33 cellular contexts compared by ENCODE assay signal in the genomic region with DNA sequence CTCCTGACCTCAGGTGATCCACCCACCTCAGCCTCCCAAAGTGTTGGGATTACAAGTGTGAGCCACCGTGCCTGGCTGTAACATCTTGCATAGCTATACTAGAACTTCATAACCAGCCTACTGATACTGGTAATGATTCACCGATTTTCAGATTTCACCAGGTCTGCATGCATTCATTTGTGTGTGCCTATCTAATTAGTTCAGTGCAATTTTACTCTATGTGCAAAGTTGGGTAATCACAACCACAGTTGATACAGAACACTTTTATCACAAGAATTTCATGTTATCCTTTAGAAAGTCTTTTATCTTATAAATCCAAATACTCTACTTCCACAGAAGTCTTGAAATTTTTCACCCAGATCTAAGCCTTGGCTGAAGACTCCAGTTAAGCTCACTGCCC.
"Had no signal": no experiment of that assay in that cellular context is flagged by ENCODE, and none has a peak within 500 bp of the region (broad histone marks: within the 10 kb centered on the region; RNA-seq: fewer than 3 reads in every experiment).

No MANE protein-coding gene starts in this region.

- H3K27me3 Mint-ChIP-seq: activated B cell treated with CpG ODN at 0.5 μM for 24 hours; activated CD4-positive, alpha-beta memory T cell treated with anti-CD3 and anti-CD28 coated beads for 36 hours; activated CD4-positive, alpha-beta T cell treated with anti-CD3 and anti-CD28 coated beads, Interleukin-2, amount 10 ng/mL, durations not matched to agents 24 days and 14 days; activated CD8-positive, alpha-beta T cell treated with anti-CD3 and anti-CD28 coated beads for 36 hours; activated naive CD8-positive, alpha-beta T cell treated with anti-CD3 and anti-CD28 coated beads for 36 hours; activated T-helper 17 cell treated with anti-CD3 and anti-CD28 coated beads, Interleukin-2, amount 50 U/mL, for 72 hours had no signal

- H3K4me1 Mint-ChIP-seq: activated B cell treated with CpG ODN at 0.5 μM for 24 hours had no signal

- H3K27ac Mint-ChIP-seq: activated B cell treated with CpG ODN at 0.5 μM for 24 hours; activated CD4-positive, alpha-beta memory T cell treated with anti-CD3 and anti-CD28 coated beads for 36 hours; activated CD4-positive, alpha-beta T cell treated with anti-CD3 and anti-CD28 coated beads, Interleukin-2, amount 10 ng/mL, durations not matched to agents 24 days and 14 days; activated CD8-positive, alpha-beta T cell treated with anti-CD3 and anti-CD28 coated beads for 36 hours; activated naive CD4-positive, alpha-beta T cell treated with anti-CD3 and anti-CD28 coated beads for 36 hours; activated naive CD4-positive, alpha-beta T cell treated with anti-CD3 and anti-CD28 coated beads, Interleukin-2, amount 50 U/mL, for 72 hours; activated naive CD8-positive, alpha-beta T cell treated with anti-CD3 and anti-CD28 coated beads for 36 hours; activated T-cell treated with anti-CD3 and anti-CD28 coated beads, Interleukin-2, amount 50 U/mL, for 72 hours; activated T-helper 1 cell treated with anti-CD3 and anti-CD28 coated beads, Interleukin-12 subunit alpha, Interleukin-12 subunit beta, Interleukin-2, Interleukin-4 antibody, amounts not matched to agents 30 ng/mL and 10 ng/mL and 1 ng/mL, durations not matched to agents 14 hours and 24 hours and 36 hours; activated T-helper 17 cell treated with anti-CD3 and anti-CD28 coated beads, Interleukin-2, amount 50 U/mL, for 72 hours; T-helper 1 cell treated with Interleukin-12 subunit alpha and Interleukin-12 subunit beta and Interleukin-4 antibody, amounts not matched to agents 30 μg/mL and 1 μg/mL, for 36 hours; T-helper 2 cell treated with Interferon-gamma antibody and Interleukin-4, amounts not matched to agents 5 μg/mL and 100 μg/mL, for 36 hours had no signal

- H3K4me3 Mint-ChIP-seq: activated B cell treated with CpG ODN at 0.5 μM for 24 hours; activated CD4-positive, alpha-beta memory T cell treated with anti-CD3 and anti-CD28 coated beads for 36 hours; activated CD4-positive, alpha-beta T cell treated with anti-CD3 and anti-CD28 coated beads, Interleukin-2, amount 10 ng/mL, durations not matched to agents 24 days and 14 days; activated CD8-positive, alpha-beta T cell treated with anti-CD3 and anti-CD28 coated beads for 36 hours; activated naive CD4-positive, alpha-beta T cell treated with anti-CD3 and anti-CD28 coated beads for 36 hours; activated naive CD8-positive, alpha-beta T cell treated with anti-CD3 and anti-CD28 coated beads for 36 hours; activated T-cell treated with anti-CD3 and anti-CD28 coated beads, Interleukin-2, amount 50 U/mL, for 4 hours; activated T-cell treated with anti-CD3 and anti-CD28 coated beads, Interleukin-2, amount 50 U/mL, for 72 hours; activated T-helper 1 cell treated with anti-CD3 and anti-CD28 coated beads, Interleukin-12 subunit alpha, Interleukin-12 subunit beta, Interleukin-2, Interleukin-4 antibody, amounts not matched to agents 30 ng/mL and 10 ng/mL and 1 ng/mL, durations not matched to agents 14 hours and 24 hours and 36 hours; activated T-helper 17 cell treated with anti-CD3 and anti-CD28 coated beads, Interleukin-2, amount 50 U/mL, for 72 hours; T-helper 1 cell treated with Interleukin-12 subunit alpha and Interleukin-12 subunit beta and Interleukin-4 antibody, amounts not matched to agents 30 μg/mL and 1 μg/mL, for 36 hours; T-helper 2 cell treated with Interferon-gamma antibody and Interleukin-4, amounts not matched to agents 5 μg/mL and 100 μg/mL, for 36 hours had no signal

- ATAC-seq: activated CD8-positive, alpha-beta T cell treated with anti-CD3 and anti-CD28 coated beads for 36 hours; activated naive CD4-positive, alpha-beta T cell treated with anti-CD3 and anti-CD28 coated beads, Interleukin-2, amount 50 U/mL, for 72 hours; activated T-cell treated with anti-CD3 and anti-CD28 coated beads, Interleukin-2, amount 50 U/mL, for 4 hours; activated T-cell treated with anti-CD3 and anti-CD28 coated beads, Interleukin-2, amount 50 U/mL, for 72 hours; activated T-helper 17 cell treated with anti-CD3 and anti-CD28 coated beads, Interleukin-2, amount 50 U/mL, for 72 hours; body of pancreas had no signal

- H3K36me3 Mint-ChIP-seq: activated naive CD4-positive, alpha-beta T cell treated with anti-CD3 and anti-CD28 coated beads, Interleukin-2, amount 50 U/mL, for 72 hours; activated naive CD8-positive, alpha-beta T cell treated with anti-CD3 and anti-CD28 coated beads for 36 hours had no signal

- H3K9me3 Mint-ChIP-seq: activated B cell treated with CpG ODN at 0.5 μM for 24 hours; activated CD4-positive, alpha-beta memory T cell treated with anti-CD3 and anti-CD28 coated beads for 36 hours; activated CD4-positive, alpha-beta T cell treated with anti-CD3 and anti-CD28 coated beads, Interleukin-2, amount 10 ng/mL, durations not matched to agents 24 days and 14 days; activated CD8-positive, alpha-beta T cell treated with anti-CD3 and anti-CD28 coated beads for 36 hours; activated naive CD4-positive, alpha-beta T cell treated with anti-CD3 and anti-CD28 coated beads for 36 hours; activated naive CD4-positive, alpha-beta T cell treated with anti-CD3 and anti-CD28 coated beads, Interleukin-2, amount 50 U/mL, for 72 hours; activated naive CD8-positive, alpha-beta T cell treated with anti-CD3 and anti-CD28 coated beads for 36 hours; activated T-cell treated with anti-CD3 and anti-CD28 coated beads, Interleukin-2, amount 50 U/mL, for 4 hours; activated T-cell treated with anti-CD3 and anti-CD28 coated beads, Interleukin-2, amount 50 U/mL, for 72 hours; activated T-helper 1 cell treated with anti-CD3 and anti-CD28 coated beads, Interleukin-12 subunit alpha, Interleukin-12 subunit beta, Interleukin-2, Interleukin-4 antibody, amounts not matched to agents 30 ng/mL and 10 ng/mL and 1 ng/mL, durations not matched to agents 14 hours and 24 hours and 36 hours; activated T-helper 17 cell treated with anti-CD3 and anti-CD28 coated beads, Interleukin-2, amount 50 U/mL, for 72 hours; T-helper 1 cell treated with Interleukin-12 subunit alpha and Interleukin-12 subunit beta and Interleukin-4 antibody, amounts not matched to agents 30 μg/mL and 1 μg/mL, for 36 hours; T-helper 2 cell treated with Interferon-gamma antibody and Interleukin-4, amounts not matched to agents 5 μg/mL and 100 μg/mL, for 36 hours had no signal

- DNase-seq: activated B cell treated with CpG ODN at 0.5 μM for 24 hours; activated CD4-positive, alpha-beta memory T cell treated with anti-CD3 and anti-CD28 coated beads for 36 hours; activated CD4-positive, alpha-beta T cell treated with anti-CD3 and anti-CD28 coated beads for 4 hours; activated CD4-positive, alpha-beta T cell treated with anti-CD3 and anti-CD28 coated beads, Interleukin-2, amount 10 ng/mL, durations not matched to agents 24 days and 14 days; activated CD4-positive, alpha-beta T cell treated with anti-CD3 and anti-CD28 coated beads, Interleukin-2, amount 50 U/mL, for 1 hour; activated CD4-positive, alpha-beta T cell treated with anti-CD3 and anti-CD28 coated beads, Interleukin-2, amount 50 U/mL, for 4 hours; activated CD4-positive, CD25-positive, alpha-beta regulatory T cell treated with anti-CD3 and anti-CD28 coated beads, Interleukin-2, amount 50 U/mL, for 72 hours; activated CD8-positive, alpha-beta memory T cell treated with anti-CD3 and anti-CD28 coated beads, Interleukin-2, amount 50 U/mL, for 4 hours; activated CD8-positive, alpha-beta T cell treated with anti-CD3 and anti-CD28 coated beads for 36 hours; activated gamma-delta T cell treated with Interleukin-2 at 50 U/mL for 16 hours; activated naive CD4-positive, alpha-beta T cell; activated naive CD4-positive, alpha-beta T cell treated with anti-CD3 and anti-CD28 coated beads for 36 hours; activated naive CD4-positive, alpha-beta T cell treated with anti-CD3 and anti-CD28 coated beads, Interleukin-2, amount 50 U/mL, for 16 hours; activated naive CD8-positive, alpha-beta T cell treated with anti-CD3 and anti-CD28 coated beads for 36 hours; activated T-cell treated with anti-CD3 and anti-CD28 coated beads for 4 hours; activated T-cell treated with anti-CD3 and anti-CD28 coated beads, Interleukin-2, amount 50 U/mL, for 1 hour; activated T-cell treated with anti-CD3 and anti-CD28 coated beads, Interleukin-2, amount 50 U/mL, for 4 hours; activated T-cell treated with anti-CD3 and anti-CD28 coated beads, Interleukin-2, amount 50 U/mL, for 72 hours; adrenal gland; amygdala; anterior cingulate cortex; body of pancreas; brain microvascular endothelial cell; central memory CD4-positive, alpha-beta T cell; cerebellar nuclear complex; T-helper 1 cell; T-helper 2 cell; T-helper 9 cell had no signal
